Comparison of ENCODE assay signal across 21 cellular contexts in the genomic region with DNA sequence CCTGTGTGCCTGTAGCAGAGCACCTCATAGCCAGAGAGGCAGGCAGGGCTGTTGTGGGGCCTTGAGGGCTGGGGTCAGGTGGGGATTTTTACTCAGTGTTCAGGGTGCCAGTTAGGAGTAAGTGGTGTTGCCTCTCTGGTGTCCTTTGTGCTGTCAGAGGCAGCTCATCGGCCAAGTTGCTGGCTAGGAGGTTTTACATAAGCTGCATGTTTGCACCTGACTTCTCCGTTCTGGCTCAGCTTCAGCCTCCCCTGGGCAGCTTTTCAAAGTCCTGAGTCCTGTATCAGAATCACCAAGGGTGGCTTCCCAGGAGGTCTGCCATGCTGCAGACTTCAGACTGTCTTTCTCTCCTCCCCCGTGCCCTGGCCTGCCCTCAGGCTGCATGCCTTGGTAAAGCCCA.
DNase-seq lines count a peak whose midpoint lies in the region; ATAC-seq and TF ChIP-seq lines count a peak whose summit lies in the region.
"Had no signal": no experiment of that assay in that cellular context is flagged by ENCODE, and none has a peak within 500 bp of the region (broad histone marks: within the 10 kb centered on the region; RNA-seq: fewer than 3 reads in every experiment).

No MANE protein-coding gene starts in this region.

- no peaks in the 10 kb centered on the region for H3K27me3 ChIP-seq in right atrium auricular region
- no peaks in the 10 kb centered on the region for H3K27me3 ChIP-seq in trophoblast cell (ENCODE audit: insufficient read depth, low read length)
- H3K27me3 ChIP-seq in PC-3 (ENCODE audit: low read length), result no peaks in the 10 kb centered on the region

- no peaks in the 10 kb centered on the region for H3K9me2 ChIP-seq in PC-3 (replicated peaks; ENCODE audit: low read length)

- H4K20me1 ChIP-seq in PC-3 (ENCODE audit: low read length), result no peaks in the 10 kb centered on the region

- H3K4me3 Mint-ChIP-seq in activated T-helper 2 cell treated with anti-CD3 and anti-CD28 coated beads, Interferon-gamma antibody, Interleukin-2, Interleukin-4, amounts not matched to agents 10 μg/mL and 5 μg/mL and 100 μg/mL, durations not matched to agents 14 hours and 24 hours and 36 hours (ENCODE audit: low read depth), result no peak overlapping the region
- H3K4me3 Mint-ChIP-seq: CD14-positive monocyte, H9, IgD-negative memory B cell had no signal

- no peak overlapping the region for H3K4ac ChIP-seq in trophoblast cell (ENCODE audit: low read depth, low read length)

- POLR2A ChIA-PET in PC-3 (lab: Charles Lee; ENCODE audit: unreplicated experiment), result no interaction called here

- H3K4me2 ChIP-seq in trophoblast cell (ENCODE audit: low read length) (no peak overlapping the region), PC-3 (ENCODE audit: low read length) (no peak overlapping the region)

- H3K36me3 Mint-ChIP-seq in activated T-helper 2 cell treated with anti-CD3 and anti-CD28 coated beads, Interferon-gamma antibody, Interleukin-2, Interleukin-4, amounts not matched to agents 10 μg/mL and 5 μg/mL and 100 μg/mL, durations not matched to agents 14 hours and 24 hours and 36 hours (ENCODE audit: low read depth), result no peaks in the 10 kb centered on the region
- H3K36me3 Mint-ChIP-seq: CD14-positive monocyte had no signal

- peak overlapping the region; percentile 47 for H4K8ac ChIP-seq in trophoblast cell (ENCODE audit: low read depth, low read length)

- H3K79me1 ChIP-seq in trophoblast cell (ENCODE audit: low read length), result peaks cover 62% of the 10 kb centered on the region

- H3K9me3 Mint-ChIP-seq in activated T-helper 2 cell treated with anti-CD3 and anti-CD28 coated beads, Interferon-gamma antibody, Interleukin-2, Interleukin-4, amounts not matched to agents 10 μg/mL and 5 μg/mL and 100 μg/mL, durations not matched to agents 14 hours and 24 hours and 36 hours, result no peaks in the 10 kb centered on the region
- H3K9me3 Mint-ChIP-seq: CD14-positive monocyte, H9, IgD-negative memory B cell had no signal

- H3K18ac ChIP-seq in trophoblast cell (ENCODE audit: low read length), result peak overlapping the region; percentile 12

- H3K14ac ChIP-seq in trophoblast cell (ENCODE audit: low read length), result peak overlapping the region; percentile 4

- H4K12ac ChIP-seq in trophoblast cell (ENCODE audit: low read depth, low read length), result no peak overlapping the region

- H3K79me2 ChIP-seq in trophoblast cell (ENCODE audit: control insufficient read depth, insufficient read depth, low read length, poor library complexity) (peaks cover 15% of the 10 kb centered on the region), PC-3 (ENCODE audit: low read length) (no peaks in the 10 kb centered on the region)

- H3K9me3 ChIP-seq in right atrium auricular region (no peaks in the 10 kb centered on the region), trophoblast cell (ENCODE audit: insufficient read depth, low read depth, low read length) (no peaks in the 10 kb centered on the region), PC-3 (ENCODE audit: low read length) (no peaks in the 10 kb centered on the region)

- CTCF ChIA-PET in PC-3 (lab: Charles Lee), result no interaction called here

- DNase-seq in Right ventricle myocardium superior, result peak; percentile 80
- no peak for DNase-seq in right atrium auricular region (ENCODE audit: low spot score)
- no peak for DNase-seq in trophoblast cell
- DNase-seq in PC-3, result no peak
- no peak for DNase-seq in activated T-helper 2 cell treated with anti-CD3 and anti-CD28 coated beads, Interferon-gamma antibody, Interleukin-2, Interleukin-4, amounts not matched to agents 10 μg/mL and 5 μg/mL and 100 μg/mL, durations not matched to agents 14 hours and 24 hours and 36 hours (ENCODE audit: low spot score)
- DNase-seq: ACHN, COR-L47, DMS 273 treated with DMSO at 0.1 percent for 48 hours, DND-41, H9, Karpas-422, NCI-H1417 treated with DMSO at 0.1 percent for 48 hours, NCI-H226, NCI-H524, NCI-H82, RPMI8226 had no signal

- H3K36me3 ChIP-seq in right atrium auricular region, result peaks cover 15% of the 10 kb centered on the region
- H3K36me3 ChIP-seq in trophoblast cell (ENCODE audit: control insufficient read depth in 1 of 2, insufficient read depth in 2 of 2, low read length in 2 of 2), result peaks cover 44 to 45% of the 10 kb centered on the region in 2 experiments
- H3K36me3 ChIP-seq in PC-3 (ENCODE audit: low read depth, low read length), result no peaks in the 10 kb centered on the region

- H2BK120ac ChIP-seq in trophoblast cell (ENCODE audit: insufficient read depth, low read length, poor library complexity), result peak overlapping the region; percentile 33

- peaks cover 0 to 11% of the 10 kb centered on the region in 2 donors for H3K4me1 ChIP-seq in right atrium auricular region
- H3K4me1 ChIP-seq in trophoblast cell (ENCODE audit: control insufficient read depth in 1 of 2, insufficient read depth in 2 of 2, low read length in 2 of 2), result peaks cover 23 to 30% of the 10 kb centered on the region in 2 experiments
- H3K4me1 ChIP-seq in PC-3 (ENCODE audit: insufficient read depth, low read length), result no peaks in the 10 kb centered on the region

- peak overlapping the region; percentile 56 for H4K91ac ChIP-seq in trophoblast cell (ENCODE audit: low read depth, low read length)

- WGBS in trophoblast cell (ENCODE audit: extremely low coverage, insufficient coverage, insufficient read length), result no CpG with 5 or more reads among the region's 3 CpGs

- H3K4me3 ChIP-seq in right atrium auricular region (no peak overlapping the region), trophoblast cell (ENCODE audit: low read depth, low read length) (no peak overlapping the region), PC-3 (ENCODE audit: low read length) (no peak overlapping the region)

- peak; percentile 90 for ATAC-seq in Right ventricle myocardium superior (ENCODE audit: poor library complexity)
- ATAC-seq in HG03460 (IDR thresholded peaks at IDR 0.05; ENCODE audit: unreplicated experiment), result no peak
- ATAC-seq in PC-3, result no peak
- ATAC-seq in GM18498 (IDR thresholded peaks at IDR 0.05; ENCODE audit: unreplicated experiment), result no peak

- intact Hi-C loops in Right ventricle myocardium superior (cut with DNase I), result no loop called here
- intact Hi-C loops in PC-3 (cut with micrococcal nuclease), result no loop called here
- intact Hi-C loops in activated T-helper 2 cell treated with anti-CD3 and anti-CD28 coated beads, Interferon-gamma antibody, Interleukin-2, Interleukin-4, amounts not matched to agents 10 μg/mL and 5 μg/mL and 100 μg/mL, durations not matched to agents 14 hours and 24 hours and 36 hours (cut with micrococcal nuclease), result no loop called here

- H2BK5ac ChIP-seq in trophoblast cell (ENCODE audit: low read depth, low read length, poor library complexity), result peak overlapping the region; percentile 70

- H3K4me1 Mint-ChIP-seq in activated T-helper 2 cell treated with anti-CD3 and anti-CD28 coated beads, Interferon-gamma antibody, Interleukin-2, Interleukin-4, amounts not matched to agents 10 μg/mL and 5 μg/mL and 100 μg/mL, durations not matched to agents 14 hours and 24 hours and 36 hours (ENCODE audit: low read depth), result no peaks in the 10 kb centered on the region
- H3K4me1 Mint-ChIP-seq: CD14-positive monocyte, IgD-negative memory B cell had no signal

- no peak overlapping the region for H2AFZ ChIP-seq in trophoblast cell (ENCODE audit: insufficient read depth, low read length, poor library complexity)
- no peak overlapping the region for H2AFZ ChIP-seq in PC-3 (ENCODE audit: low read length)

- BruUV-seq in PC-3 (replicated peaks; lab: Mats Ljungman, UMichigan), result no TSS peak

- peak overlapping the region; percentile 6 for H2AK5ac ChIP-seq in trophoblast cell (ENCODE audit: low read length)

- no peaks in the 10 kb centered on the region for H3F3A ChIP-seq in PC-3 (ENCODE audit: low read length, unreplicated experiment)

- H3K27ac ChIP-seq in right atrium auricular region (peak overlapping the region; percentile 6 to 69), trophoblast cell (ENCODE audit: low read depth, low read length) (peak overlapping the region; percentile 99), PC-3 (ENCODE audit: low read length) (no peak overlapping the region)
- H3K27ac ChIP-seq: HL-60 had no signal

- no peak overlapping the region for H3K27ac Mint-ChIP-seq in activated T-helper 2 cell treated with anti-CD3 and anti-CD28 coated beads, Interferon-gamma antibody, Interleukin-2, Interleukin-4, amounts not matched to agents 10 μg/mL and 5 μg/mL and 100 μg/mL, durations not matched to agents 14 hours and 24 hours and 36 hours
- H3K27ac Mint-ChIP-seq: CD14-positive monocyte, H9, IgD-negative memory B cell had no signal

- no peak for TF ChIP-seq CTCF in right atrium auricular region (IDR thresholded peaks at IDR 0.05)
- TF ChIP-seq CTCF in PC-3 (conservative IDR thresholded peaks at IDR 0.05; ENCODE audit: low read depth, low read length), result no peak

- H3K23ac ChIP-seq in trophoblast cell (ENCODE audit: low read length), result no peak overlapping the region

- peak overlapping the region; percentile 23 for H2BK12ac ChIP-seq in trophoblast cell (ENCODE audit: low read length)

- peaks cover 9% of the 10 kb centered on the region for H3K27me3 Mint-ChIP-seq in activated T-helper 2 cell treated with anti-CD3 and anti-CD28 coated beads, Interferon-gamma antibody, Interleukin-2, Interleukin-4, amounts not matched to agents 10 μg/mL and 5 μg/mL and 100 μg/mL, durations not matched to agents 14 hours and 24 hours and 36 hours (ENCODE audit: low read depth)

- H3K9ac ChIP-seq in trophoblast cell (ENCODE audit: low read length) (no peak overlapping the region), PC-3 (ENCODE audit: low read length) (no peak overlapping the region)
